23 cellular contexts compared by ENCODE assay signal in genomic region chr20:13291167-13291566, GRCh38.
DNase-seq lines count a peak whose midpoint lies in the region; ATAC-seq, FAIRE-seq and TF ChIP-seq lines count a peak whose summit lies in the region.
"Had no signal": no experiment of that assay in that cellular context is flagged by ENCODE, and none has a peak within 500 bp of the region (broad histone marks: within the 10 kb centered on the region; RNA-seq: fewer than 3 reads in every experiment).

No MANE protein-coding gene starts in this region.

- H3K79me2 ChIP-seq in HepG2 (ENCODE audit: insufficient read depth, low read length): no peaks in the 10 kb centered on the region

- H3K9me3 ChIP-seq in colonic mucosa: no peaks in the 10 kb centered on the region
- H3K9me3 ChIP-seq in kidney (ENCODE audit: control insufficient read depth in 1 of 2, low read length in 2 of 2): no peaks in the 10 kb centered on the region
- no peaks in the 10 kb centered on the region for H3K9me3 ChIP-seq in HepG2 (ENCODE audit: low read length)
- no peaks in the 10 kb centered on the region for H3K9me3 ChIP-seq in mucosa of descending colon
- H3K9me3 ChIP-seq: BLaER1, Caco-2 had no signal

- no peaks in the 10 kb centered on the region for H3K36me3 ChIP-seq in colonic mucosa
- H3K36me3 ChIP-seq in kidney (ENCODE audit: control insufficient read depth in 1 of 2, insufficient read depth in 2 of 2, low read length in 2 of 2): no peaks in the 10 kb centered on the region
- H3K36me3 ChIP-seq in HepG2 (replicated peaks in 1 of 2; ENCODE audit: control insufficient read depth in 1 of 2, insufficient read depth in 2 of 2, low read length in 2 of 2): no peaks in the 10 kb centered on the region
- H3K36me3 ChIP-seq in mucosa of descending colon (ENCODE audit: low read depth): no peaks in the 10 kb centered on the region
- H3K36me3 ChIP-seq: BLaER1 had no signal

- no peak overlapping the region for H2AFZ ChIP-seq in HepG2 (ENCODE audit: low read length)

- DNase-seq in colonic mucosa (peak; percentile 40), kidney (no peak), HepG2 (ENCODE audit: low spot score) (no peak), mucosa of descending colon (peak in 1 of 3 donors; percentile 31), mesenteric fat pad (ENCODE audit: low spot score) (no peak), NCI-H2081 (lab: John Stamatoyannopoulos, UW) (no peak), mesothelial cell of epicardium (ENCODE audit: low spot score in 2 of 2, unreplicated experiment in 2 of 2) (no peak)
- DNase-seq in effector CD8-positive, alpha-beta T cell (lab: John Stamatoyannopoulos, UW): no peak
- DNase-seq: Caco-2; CD4-positive, CD25-positive, alpha-beta regulatory T cell; CD8-positive, alpha-beta T cell; DMS153; DND-41; GOT3; HCEC 1CT had no signal

- POLR2A ChIA-PET in HepG2 (lab: Yijun Ruan, JAX): no interaction called here

- no peak overlapping the region for H3K4me2 ChIP-seq in HepG2 (ENCODE audit: low read depth, low read length)
- H3K4me2 ChIP-seq: BLaER1 had no signal

- H3K4me1 Mint-ChIP-seq in mesothelial cell of epicardium: peaks cover 4% of the 10 kb centered on the region
- H3K4me1 Mint-ChIP-seq: B cell; CD4-positive, CD25-positive, alpha-beta regulatory T cell had no signal

- H3K27ac ChIP-seq in colonic mucosa (no peak overlapping the region), kidney (ENCODE audit: low read depth in 2 of 2, low read length in 2 of 2) (peak overlapping the region; percentile 76 to 90), HepG2 (ENCODE audit: extremely low read length, insufficient read depth, low read length) (no peak overlapping the region)
- H3K27ac ChIP-seq: 22Rv1, BLaER1, C4-2B had no signal

- ATAC-seq in HepG2 (no peak), mucosa of descending colon (peak; percentile 62)
- ATAC-seq: CD8-positive, alpha-beta T cell had no signal

- TF ChIP-seq POLR2A in HepG2 (IDR thresholded peaks at IDR 0.05; ENCODE audit: insufficient read depth in 1 of 2, low read depth in 2 of 2, low read length in 2 of 2): no peak

- no peaks in the 10 kb centered on the region for H3K27me3 ChIP-seq in colonic mucosa
- H3K27me3 ChIP-seq in HepG2 (ENCODE audit: control insufficient read depth in 1 of 2, insufficient read depth in 2 of 2, low read length in 2 of 2): no peaks in the 10 kb centered on the region
- H3K27me3 ChIP-seq: BLaER1 had no signal

- H3K9ac ChIP-seq in colonic mucosa (ENCODE audit: low read depth in 2 of 2, low read length in 2 of 2) (no peak overlapping the region), kidney (ENCODE audit: low read length in 2 of 2) (peak overlapping the region in 1 of 2 donors; percentile 47), HepG2 (ENCODE audit: insufficient read depth, low read depth, low read length) (no peak overlapping the region)
- H3K9ac ChIP-seq: BLaER1 had no signal

- intact Hi-C loops in colonic mucosa (cut with DNase I) (loop anchor here (2.0 kb wide), 1 partner anchor 68 kb away; no protein-coding TSS in a partner anchor), kidney (cut with DNase I) (no loop called here), HepG2 (cut with micrococcal nuclease; ENCODE audit: unreplicated experiment) (no loop called here), mucosa of descending colon (cut with DNase I, micrococcal nuclease) (no loop called here)

- no peak for TF ChIP-seq CTCF in colonic mucosa (IDR thresholded peaks at IDR 0.05)
- no peak for TF ChIP-seq CTCF in kidney (IDR thresholded peaks at IDR 0.05; ENCODE audit: borderline replicate concordance, extremely low read depth, insufficient read depth)
- no peak for TF ChIP-seq CTCF in HepG2 (CRISPR knock-in tag; IDR thresholded peaks at IDR 0.05)
- TF ChIP-seq CTCF in mucosa of descending colon (IDR thresholded peaks at IDR 0.05): no peak
- TF ChIP-seq CTCF in mesothelial cell of epicardium (IDR thresholded peaks at IDR 0.05; ENCODE audit: unreplicated experiment): no peak

- H3K9me3 Mint-ChIP-seq in mesothelial cell of epicardium: no peaks in the 10 kb centered on the region
- H3K9me3 Mint-ChIP-seq: CD8-positive, alpha-beta T cell had no signal

- no peak overlapping the region for H3K4me3 Mint-ChIP-seq in mesothelial cell of epicardium
- H3K4me3 Mint-ChIP-seq: B cell; CD4-positive, CD25-positive, alpha-beta regulatory T cell; CD8-positive, alpha-beta T cell had no signal

- no TSS peak for BruUV-seq in HepG2 (replicated peaks; lab: Mats Ljungman, UMichigan)

- H3K4me1 ChIP-seq in colonic mucosa: no peaks in the 10 kb centered on the region
- H3K4me1 ChIP-seq in kidney (ENCODE audit: control insufficient read depth in 1 of 2, insufficient read depth in 1 of 2, low read depth in 1 of 2, low read length in 2 of 2): peaks cover 2 to 4% of the 10 kb centered on the region in 2 donors
- peaks cover 21% of the 10 kb centered on the region for H3K4me1 ChIP-seq in HepG2 (ENCODE audit: insufficient read depth, low read length)
- peaks cover 4% of the 10 kb centered on the region for H3K4me1 ChIP-seq in mucosa of descending colon (ENCODE audit: low read depth)

- TF ChIP-seq EP300 in HepG2 (IDR thresholded peaks at IDR 0.05; ENCODE audit: low read depth in 2 of 2, low read length in 2 of 2) (no peak), HepG2 (CRISPR knock-in tag; IDR thresholded peaks at IDR 0.05; ENCODE audit: borderline replicate concordance) (no peak)

- TF ChIP-seq RAD21 in HepG2 (CRISPR knock-in tag; IDR thresholded peaks at IDR 0.05): no peak

- CTCF ChIA-PET in HepG2 (lab: Yijun Ruan, JAX; ENCODE audit: low intra/inter-chr PET ratio, low total read pairs): no interaction called here

- no peaks in the 10 kb centered on the region for H3K27me3 Mint-ChIP-seq in mesothelial cell of epicardium (ENCODE audit: low read depth)
- H3K27me3 Mint-ChIP-seq: B cell; CD4-positive, CD25-positive, alpha-beta regulatory T cell had no signal

- no peak for FAIRE-seq in kidney (lab: Jason Lieb, UNC)
- FAIRE-seq in HepG2 (lab: Jason Lieb, UNC): no peak
- FAIRE-seq: A204.1, G401.6, GM12892, H54 had no signal

- H3K4me3 ChIP-seq in colonic mucosa: no peak overlapping the region
- H3K4me3 ChIP-seq in kidney (ENCODE audit: low read length in 2 of 2): peak overlapping the region; percentile 25 to 56
- no peak overlapping the region for H3K4me3 ChIP-seq in HepG2 (replicated peaks in 1 of 3; ENCODE audit: insufficient read depth in 1 of 3, low read depth in 2 of 3, low read length in 3 of 3)
- H3K4me3 ChIP-seq in mucosa of descending colon: no peak overlapping the region
- H3K4me3 ChIP-seq: BLaER1 had no signal

- no peak overlapping the region for H3K27ac Mint-ChIP-seq in mesothelial cell of epicardium
- H3K27ac Mint-ChIP-seq: B cell; CD4-positive, CD25-positive, alpha-beta regulatory T cell; CD8-positive, alpha-beta T cell had no signal

- 63% methylated on average over 5 of the region's 5 CpGs for WGBS in HepG2 (ENCODE audit: low lambda C conversion rate)

- in situ Hi-C loops in HepG2 (cut with HindIII; ENCODE audit: extremely low pct_ligation_motif_present, low pct_unique_long_range_greater_than_20kb): loop anchor here (25.0 kb wide), 1 partner anchor 329 kb away; no protein-coding TSS in a partner anchor

- no peaks in the 10 kb centered on the region for H4K20me1 ChIP-seq in HepG2 (ENCODE audit: insufficient read depth, low read length)
- H4K20me1 ChIP-seq: BLaER1 had no signal

- no peaks in the 10 kb centered on the region for H3K36me3 Mint-ChIP-seq in mesothelial cell of epicardium
- H3K36me3 Mint-ChIP-seq: CD4-positive, CD25-positive, alpha-beta regulatory T cell; CD8-positive, alpha-beta T cell had no signal

TF ChIP-seq in HepG2, 621 proteins besides CTCF, POLR2A, EP300 and RAD21 (continues in another document):
- TF ChIP-seq ZNF326 (CRISPR knock-in tag; IDR thresholded peaks at IDR 0.05; ENCODE audit: borderline replicate concordance) (no peak), ZNF646 (CRISPR knock-in tag; IDR thresholded peaks at IDR 0.05) (no peak)

Comparison
In these comparisons a context has a peak if more than half of its experiments do, and no peak if none do; other contexts are left out.
1. H3K27ac ChIP-seq: peak in kidney (2 of 2); none in colonic mucosa (single experiment) and HepG2 (single experiment).
2. H3K4me3 ChIP-seq: peak in kidney (2 of 2); none in colonic mucosa (single experiment), HepG2 (0 of 3) and mucosa of descending colon (single experiment).